Comparison of ENCODE assay signal across 31 cellular contexts in genomic region chr9:115143689-115144088, GRCh38. TPM values are rescaled to one million over a fixed set of nuclear protein-coding genes. Genes with fewer than 3 reads are reported as not detected.
"Had no signal": no experiment of that assay in that cellular context is flagged by ENCODE, and none has a peak within 500 bp of the region (broad histone marks: within the 10 kb centered on the region; RNA-seq: fewer than 3 reads in every experiment).

No MANE protein-coding gene starts in this region.

- H3K36me3 ChIP-seq: neural progenitor cell, spleen, suprapubic skin, tibial artery, transverse colon, upper lobe of right lung, uterus had no signal

- H3K4me3 Mint-ChIP-seq: natural killer cell; nephron; neural progenitor cell; stimulated activated memory B cell treated with anti-CD40 and anti-IgM and Interleukin-4, amounts not matched to agents 10 μg/mL and 1 μg/mL and 100 μg/mL, for 72 hours; stimulated activated naive CD8-positive, alpha-beta T cell treated with anti-CD3 and anti-CD28 coated beads, Interleukin-15, amount 100 ng/mL, for 72 hours; type B pancreatic cell had no signal

- H3K27ac ChIP-seq: neural progenitor cell, parathyroid adenoma, psoas muscle, skin epidermis, spleen, suprapubic skin, testis, tibial artery, upper lobe of right lung, uterus had no signal

- H3K4me1 Mint-ChIP-seq: natural killer cell; neural progenitor cell; stimulated activated memory B cell treated with anti-CD40 and anti-IgM and Interleukin-4, amounts not matched to agents 10 μg/mL and 1 μg/mL and 100 μg/mL, for 72 hours had no signal

- H3K27ac Mint-ChIP-seq: natural killer cell; nephron; neural progenitor cell; progenitor cell of endocrine pancreas; stimulated activated memory B cell treated with anti-CD40 and anti-IgM and Interleukin-4, amounts not matched to agents 10 μg/mL and 1 μg/mL and 100 μg/mL, for 72 hours; stimulated activated naive CD8-positive, alpha-beta T cell treated with anti-CD3 and anti-CD28 coated beads, Interleukin-15, amount 100 ng/mL, for 72 hours; type B pancreatic cell had no signal

- H3K4me2 ChIP-seq: neural progenitor cell, smooth muscle cell had no signal

- H3K36me3 Mint-ChIP-seq: natural killer cell; neural progenitor cell; stimulated activated memory B cell treated with anti-CD40 and anti-IgM and Interleukin-4, amounts not matched to agents 10 μg/mL and 1 μg/mL and 100 μg/mL, for 72 hours; type B pancreatic cell had no signal

- DNase-seq: naive thymus-derived CD4-positive, alpha-beta T cell; natural killer cell; occipital lobe; posterior cingulate gyrus; psoas muscle; right cardiac atrium; spleen; stimulated activated CD4-positive, alpha-beta T cell treated with anti-CD3 and anti-CD28 coated beads, Interleukin-12 subunit alpha, Interleukin-12 subunit beta, amount 100 ng/mL, for 4 hours; stimulated activated CD4-positive, alpha-beta T cell treated with anti-CD3 and anti-CD28 coated beads, Interleukin-1b, Interleukin-23, amount 100 ng/mL, for 48 hours; stimulated activated CD4-positive, alpha-beta T cell treated with anti-CD3 and anti-CD28 coated beads, Interleukin-4, amount 100 ng/mL, for 1 hour; stimulated activated CD4-positive, alpha-beta T cell treated with anti-CD3 and anti-CD28 coated beads, Interleukin-4, amount 100 ng/mL, for 4 hours; stimulated activated CD8-positive, alpha-beta memory T cell treated with anti-CD3 and anti-CD28 coated beads, Interleukin-4, amount 100 ng/mL, for 48 hours; stimulated activated naive CD4-positive, alpha-beta T cell; stimulated activated naive CD8-positive, alpha-beta T cell treated with anti-CD3 and anti-CD28 coated beads, Interleukin-15, amount 100 ng/mL, for 72 hours; stimulated activated naive CD8-positive, alpha-beta T cell treated with anti-CD3 and anti-CD28 coated beads, Interleukin-15, Interleukin-2, amounts not matched to agents 100 U/mL and 50 U/mL, for 24 hours; substantia nigra; testis; tibial artery; transverse colon; upper lobe of right lung; uterus had no signal

- H3K9me3 ChIP-seq: psoas muscle, spleen, suprapubic skin, testis, tibial artery, transverse colon, upper lobe of right lung, uterus had no signal

- ATAC-seq: naive thymus-derived CD4-positive, alpha-beta T cell; natural killer cell; psoas muscle; right cardiac atrium; sciatic nerve; stimulated activated memory B cell treated with anti-CD40 and anti-IgM and Interleukin-4, amounts not matched to agents 10 μg/mL and 1 μg/mL and 100 μg/mL, for 72 hours; stimulated activated naive CD8-positive, alpha-beta T cell treated with anti-CD3 and anti-CD28 coated beads, Interleukin-15, amount 100 ng/mL, for 72 hours; stimulated activated naive CD8-positive, alpha-beta T cell treated with anti-CD3 and anti-CD28 coated beads, Interleukin-15, Interleukin-2, amounts not matched to agents 100 U/mL and 50 U/mL, for 24 hours; upper lobe of right lung had no signal

- H2AFZ ChIP-seq: neural progenitor cell, parathyroid adenoma had no signal

- H3K4me1 ChIP-seq: neural progenitor cell, parathyroid adenoma, psoas muscle, spleen, suprapubic skin, testis had no signal

- H3K9ac ChIP-seq: neural progenitor cell, parathyroid adenoma had no signal

- H3K27me3 ChIP-seq: neural progenitor cell, suprapubic skin, testis, tibial artery, upper lobe of right lung, uterus had no signal

- H3K9me3 Mint-ChIP-seq: natural killer cell; neural progenitor cell; stimulated activated memory B cell treated with anti-CD40 and anti-IgM and Interleukin-4, amounts not matched to agents 10 μg/mL and 1 μg/mL and 100 μg/mL, for 72 hours had no signal

- H3K79me2 ChIP-seq: parathyroid adenoma had no signal

- H3K4me3 ChIP-seq: neural progenitor cell, psoas muscle, skin epidermis, smooth muscle cell, spleen, suprapubic skin, testis, tibial artery, transverse colon, upper lobe of right lung, uterus had no signal

RNA-seq across cellular contexts. Expression of gene TNC, which starts 25.7 kb away (rescaled TPM):
- total RNA-seq: natural killer cell had no signal
- polyA plus RNA-seq: naive thymus-derived CD4-positive, alpha-beta T cell had no signal
